Comparison of ENCODE assay signal across 1 cellular context in genomic region chr3:9786209-9786739, GRCh38.
A peak's percentile ranks its signal among the peaks of the same experiment; 100 is the strongest.
TF ChIP-seq lines count a peak whose summit lies in the region.

No MANE protein-coding gene starts in this region.

TF ChIP-seq in K562, 482 proteins besides CTCF, POLR2A, EP300 and RAD21 (continued from another document and continues in another):
- TF ChIP-seq MEF2A (IDR thresholded peaks at IDR 0.05; ENCODE audit: control insufficient read depth, low read depth, low read length) (no peak), ZBTB17 (CRISPR knock-in tag; IDR thresholded peaks at IDR 0.05) (no peak), CUX1 (CRISPR knock-in tag; IDR thresholded peaks at IDR 0.05) (no peak), TEAD2 (tag; IDR thresholded peaks at IDR 0.05) (no peak), ZNF143 (CRISPR knock-in tag; IDR thresholded peaks at IDR 0.05) (no peak), WHSC1 (IDR thresholded peaks at IDR 0.05; ENCODE audit: low read length) (no peak), HSF4 (CRISPR knock-in tag; IDR thresholded peaks at IDR 0.05; ENCODE audit: borderline replicate concordance) (no peak), RBM39 (optimal IDR thresholded peaks at IDR 0.05; ENCODE audit: low read depth, low read length) (no peak), SNIP1 (IDR thresholded peaks at IDR 0.05; ENCODE audit: low read depth) (no peak), ZNF75A (CRISPR knock-in tag; IDR thresholded peaks at IDR 0.05) (no peak), ATF6 (CRISPR knock-in tag; IDR thresholded peaks at IDR 0.05) (no peak), ZNF274 (IDR thresholded peaks at IDR 0.05; ENCODE audit: borderline replicate concordance, low read depth, low read length) (peak; percentile 45; the same call in 1 of the 2 replicates), USF1 (CRISPR knock-in tag; IDR thresholded peaks at IDR 0.05) (no peak), RB1 (IDR thresholded peaks at IDR 0.05; ENCODE audit: low read depth) (0 out of 2 replicates have a peak, but pooled peaks have one; percentile 44), FOXA1 (IDR thresholded peaks at IDR 0.05; ENCODE audit: borderline replicate concordance) (no peak), SIRT6 (IDR thresholded peaks at IDR 0.05; ENCODE audit: low read depth, low read length) (no peak), UBTF (IDR thresholded peaks at IDR 0.05; ENCODE audit: borderline replicate concordance in 1 of 2, low read depth in 2 of 2, low read length in 2 of 2) (no peak), E2F8 (IDR thresholded peaks at IDR 0.05; ENCODE audit: low read depth, partially characterized antibody) (no peak), ARID3A (IDR thresholded peaks at IDR 0.05; ENCODE audit: borderline replicate concordance, low read depth, low read length) (no peak), KHSRP (IDR thresholded peaks at IDR 0.05) (no peak), ZNF407 (IDR thresholded peaks at IDR 0.05; ENCODE audit: low read depth) (no peak)
- TF ChIP-seq, protein P1, sequence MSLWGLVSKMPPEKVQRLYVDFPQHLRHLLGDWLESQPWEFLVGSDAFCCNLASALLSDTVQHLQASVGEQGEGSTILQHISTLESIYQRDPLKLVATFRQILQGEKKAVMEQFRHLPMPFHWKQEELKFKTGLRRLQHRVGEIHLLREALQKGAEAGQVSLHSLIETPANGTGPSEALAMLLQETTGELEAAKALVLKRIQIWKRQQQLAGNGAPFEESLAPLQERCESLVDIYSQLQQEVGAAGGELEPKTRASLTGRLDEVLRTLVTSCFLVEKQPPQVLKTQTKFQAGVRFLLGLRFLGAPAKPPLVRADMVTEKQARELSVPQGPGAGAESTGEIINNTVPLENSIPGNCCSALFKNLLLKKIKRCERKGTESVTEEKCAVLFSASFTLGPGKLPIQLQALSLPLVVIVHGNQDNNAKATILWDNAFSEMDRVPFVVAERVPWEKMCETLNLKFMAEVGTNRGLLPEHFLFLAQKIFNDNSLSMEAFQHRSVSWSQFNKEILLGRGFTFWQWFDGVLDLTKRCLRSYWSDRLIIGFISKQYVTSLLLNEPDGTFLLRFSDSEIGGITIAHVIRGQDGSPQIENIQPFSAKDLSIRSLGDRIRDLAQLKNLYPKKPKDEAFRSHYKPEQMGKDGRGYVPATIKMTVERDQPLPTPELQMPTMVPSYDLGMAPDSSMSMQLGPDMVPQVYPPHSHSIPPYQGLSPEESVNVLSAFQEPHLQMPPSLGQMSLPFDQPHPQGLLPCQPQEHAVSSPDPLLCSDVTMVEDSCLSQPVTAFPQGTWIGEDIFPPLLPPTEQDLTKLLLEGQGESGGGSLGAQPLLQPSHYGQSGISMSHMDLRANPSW (CRISPR knock-in tag; IDR thresholded peaks at IDR 0.05) = no peak
- TF ChIP-seq, protein P2, sequence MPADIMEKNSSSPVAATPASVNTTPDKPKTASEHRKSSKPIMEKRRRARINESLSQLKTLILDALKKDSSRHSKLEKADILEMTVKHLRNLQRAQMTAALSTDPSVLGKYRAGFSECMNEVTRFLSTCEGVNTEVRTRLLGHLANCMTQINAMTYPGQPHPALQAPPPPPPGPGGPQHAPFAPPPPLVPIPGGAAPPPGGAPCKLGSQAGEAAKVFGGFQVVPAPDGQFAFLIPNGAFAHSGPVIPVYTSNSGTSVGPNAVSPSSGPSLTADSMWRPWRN (IDR thresholded peaks at IDR 0.05; ENCODE audit: low read depth) = no peak
